22 cellular contexts compared by ENCODE assay signal in the genomic region with DNA sequence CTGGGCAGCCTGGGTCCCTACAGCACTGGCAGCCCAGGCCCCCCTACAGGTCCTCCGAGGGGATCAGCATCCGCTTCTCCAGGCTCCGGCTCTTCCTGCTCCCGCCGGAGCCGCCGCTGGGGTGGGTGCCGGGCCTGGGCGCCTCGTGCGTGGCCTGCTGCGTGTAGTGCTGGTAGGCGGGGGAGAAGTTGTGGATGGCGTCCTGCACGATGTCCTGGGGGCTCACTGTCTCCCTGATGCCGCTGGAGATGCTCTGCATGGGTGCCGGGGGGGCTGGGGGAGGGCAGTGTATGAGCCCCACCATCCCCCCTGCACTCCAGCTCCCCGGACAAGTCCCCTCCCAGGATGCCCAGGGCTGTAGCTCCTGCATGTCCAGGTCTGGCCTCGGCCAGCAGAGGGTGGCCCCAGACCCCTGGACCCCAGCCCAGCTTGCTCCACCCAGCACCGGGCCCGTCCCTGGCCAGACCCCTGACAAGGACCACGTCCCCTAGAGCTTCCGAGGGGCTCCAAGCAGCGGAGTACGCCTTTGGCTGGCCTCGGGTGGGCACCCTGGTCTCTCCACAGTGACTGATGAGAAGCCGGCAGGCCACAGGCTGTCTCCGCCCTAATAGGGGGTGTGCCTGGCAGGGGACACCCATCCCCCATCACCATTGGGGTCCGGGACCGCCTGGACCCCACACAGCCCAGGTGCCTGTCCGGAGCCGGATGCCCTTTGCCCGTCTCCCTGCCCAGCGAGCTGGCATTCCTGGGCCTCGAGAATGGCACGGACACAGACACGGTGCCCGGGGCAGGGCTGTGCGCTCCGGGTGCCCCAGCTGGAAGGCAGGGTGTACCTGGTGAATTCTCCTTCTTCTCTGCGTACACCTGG. TPM values are rescaled to one million over a fixed set of nuclear protein-coding genes. Genes with fewer than 3 reads are reported as not detected.
DNase-seq lines count a peak whose midpoint lies in the region; ATAC-seq and TF ChIP-seq lines count a peak whose summit lies in the region.
"Had no signal": no experiment of that assay in that cellular context is flagged by ENCODE, and none has a peak within 500 bp of the region (broad histone marks: within the 10 kb centered on the region; RNA-seq: fewer than 3 reads in every experiment).

No MANE protein-coding gene starts in this region.

- no peak overlapping the region for H2BK12ac ChIP-seq in mesenchymal stem cell (ENCODE audit: low read length in 2 of 2)

- H2BK15ac ChIP-seq in IMR-90 (ENCODE audit: low read depth, low read length) = no peak overlapping the region
- no peak overlapping the region for H2BK15ac ChIP-seq in mesenchymal stem cell (ENCODE audit: low read depth, poor library complexity, severe bottlenecking)

- CTCF ChIA-PET in IMR-90 (lab: Yijun Ruan, JAX) = no interaction called here
- CTCF ChIA-PET in PC-3 (lab: Charles Lee) = no interaction called here
- CTCF ChIA-PET in Caco-2 (lab: Charles Lee) = no interaction called here

- H3K9me3 ChIP-seq in IMR-90 (ENCODE audit: control insufficient read depth, insufficient read depth, low read length) (no peaks in the 10 kb centered on the region), mesenchymal stem cell (ENCODE audit: control insufficient read depth, low read length) (no peaks in the 10 kb centered on the region), PC-3 (ENCODE audit: low read length) (no peaks in the 10 kb centered on the region), Caco-2 (no peaks in the 10 kb centered on the region)

- H4K8ac ChIP-seq in IMR-90 (ENCODE audit: low read depth in 2 of 2, low read length in 2 of 2) (no peak overlapping the region), mesenchymal stem cell (ENCODE audit: low read length) (peak overlapping the region; percentile 14)

- H4K20me1 ChIP-seq in IMR-90 (ENCODE audit: insufficient read depth, low read length) (no peaks in the 10 kb centered on the region; the same call in 1 of the 2 replicates), PC-3 (ENCODE audit: low read length) (no peaks in the 10 kb centered on the region)

- H3K9ac ChIP-seq in IMR-90 (ENCODE audit: low read depth, low read length) (no peak overlapping the region), mesenchymal stem cell (ENCODE audit: low read length) (no peak overlapping the region), PC-3 (ENCODE audit: low read length) (no peak overlapping the region)
- H3K9ac ChIP-seq: KMS-11 had no signal

- H3K4me2 ChIP-seq in IMR-90 (ENCODE audit: low read depth, low read length) (no peak overlapping the region), mesenchymal stem cell (ENCODE audit: low read length, poor library complexity, severe bottlenecking) (no peak overlapping the region), PC-3 (ENCODE audit: low read length) (no peak overlapping the region)
- H3K4me2 ChIP-seq: KMS-11 had no signal

- no peak overlapping the region for H3K27ac Mint-ChIP-seq in Caco-2 (ENCODE audit: unreplicated experiment)

- dilution Hi-C loops in IMR-90 (cut with HindIII; ENCODE audit: low sequenced_read_pairs, unreplicated experiment) = no loop called here

- no peak overlapping the region for H3K23ac ChIP-seq in IMR-90 (ENCODE audit: low read depth, low read length)
- no peak overlapping the region for H3K23ac ChIP-seq in mesenchymal stem cell (ENCODE audit: low read length in 2 of 2)

- 89% methylated on average over 8 of the region's 41 CpGs; no CpG with 5 or more reads in 1 of the 2 experiments for WGBS in IMR-90 (ENCODE audit: extremely low coverage in 2 of 2, insufficient read length in 1 of 2), 2 experiments
- WGBS in mesenchymal stem cell = 92% methylated on average over 32 of the region's 41 CpGs

- H3K18ac ChIP-seq in IMR-90 (ENCODE audit: low read depth, low read length) (no peak overlapping the region), mesenchymal stem cell (ENCODE audit: low read depth in 1 of 2, low read length in 2 of 2) (no peak overlapping the region)

- no peak overlapping the region for H3K56ac ChIP-seq in IMR-90 (ENCODE audit: extremely low read depth, insufficient read depth, low read length)

- H3K27ac ChIP-seq in IMR-90 (ENCODE audit: insufficient read depth, low read length) = no peak overlapping the region
- H3K27ac ChIP-seq in mesenchymal stem cell (ENCODE audit: low read length, poor library complexity, severe bottlenecking) = no peak overlapping the region
- H3K27ac ChIP-seq in PC-3 (ENCODE audit: low read length) = no peak overlapping the region
- H3K27ac ChIP-seq: 22Rv1, KMS-11, SK-N-MC had no signal

- no peaks in the 10 kb centered on the region for H3K79me2 ChIP-seq in PC-3 (ENCODE audit: low read length)

- H3K4ac ChIP-seq in IMR-90 (ENCODE audit: low read depth, low read length) (no peak overlapping the region), mesenchymal stem cell (ENCODE audit: low read depth in 1 of 2, low read length in 2 of 2) (no peak overlapping the region)

- no peaks in the 10 kb centered on the region; the same call in 1 of the 2 replicates for H3K9me1 ChIP-seq in IMR-90 (ENCODE audit: insufficient read depth, low read length)

- H2AK5ac ChIP-seq in IMR-90 (ENCODE audit: low read depth, low read length) (no peak overlapping the region), mesenchymal stem cell (ENCODE audit: low read length, severe bottlenecking) (no peak overlapping the region)

- BruUV-seq in IMR-90 (replicated peaks; lab: Mats Ljungman, UMichigan) (no TSS peak), PC-3 (replicated peaks; lab: Mats Ljungman, UMichigan) (no TSS peak), Caco-2 (replicated peaks; lab: Mats Ljungman, UMichigan) (no TSS peak)

- ATAC-seq in left ventricle myocardium superior = no peak
- ATAC-seq in Right ventricle myocardium superior (ENCODE audit: poor library complexity) = no peak
- no peak for ATAC-seq in IMR-90 (ENCODE audit: low read depth)
- no peak for ATAC-seq in PC-3
- ATAC-seq: Panc1 had no signal

- H2BK20ac ChIP-seq in IMR-90 (ENCODE audit: low read depth, low read length) = no peak overlapping the region

- H3K79me1 ChIP-seq in IMR-90 (ENCODE audit: low read depth in 1 of 2, low read length in 2 of 2) (peaks cover 0 to 12% of the 10 kb centered on the region in 2 experiments; a peak in 1 of 4 replicates), mesenchymal stem cell (replicated peaks; ENCODE audit: low read length, poor library complexity, severe bottlenecking) (no peaks in the 10 kb centered on the region)

- no peak overlapping the region for H2AK9ac ChIP-seq in IMR-90 (replicated peaks; ENCODE audit: low read depth, low read length, poor library complexity)

- H3K27me3 ChIP-seq in IMR-90 (ENCODE audit: control insufficient read depth, insufficient read depth, low read length) = no peaks in the 10 kb centered on the region
- no peaks in the 10 kb centered on the region for H3K27me3 ChIP-seq in mesenchymal stem cell (ENCODE audit: control insufficient read depth in 1 of 2, insufficient read depth in 1 of 2, low read length in 2 of 2)
- no peaks in the 10 kb centered on the region for H3K27me3 ChIP-seq in PC-3 (ENCODE audit: low read length)
- H3K27me3 ChIP-seq in Caco-2 (replicated peaks; ENCODE audit: control insufficient read depth, insufficient read depth, low read length) = no peaks in the 10 kb centered on the region

- no peaks in the 10 kb centered on the region for H3F3A ChIP-seq in PC-3 (ENCODE audit: low read length, unreplicated experiment)

- no peaks in the 10 kb centered on the region for H3K9me3 Mint-ChIP-seq in Caco-2 (ENCODE audit: unreplicated experiment)

- H3K4me3 Mint-ChIP-seq in Caco-2 (ENCODE audit: unreplicated experiment) = no peak overlapping the region
- H3K4me3 Mint-ChIP-seq: CD4-positive, alpha-beta memory T cell had no signal

- intact Hi-C loops in left ventricle myocardium superior (cut with micrococcal nuclease) (no loop called here), Right ventricle myocardium superior (cut with DNase I) (no loop called here), IMR-90 (cut with micrococcal nuclease) (no loop called here), PC-3 (cut with micrococcal nuclease) (no loop called here), Caco-2 (cut with micrococcal nuclease; ENCODE audit: unreplicated experiment) (no loop called here)

- no peaks in the 10 kb centered on the region for H3K9me2 ChIP-seq in PC-3 (replicated peaks; ENCODE audit: low read length)

- in situ Hi-C loops in IMR-90 (cut with MboI; ENCODE audit: low sequenced_read_pairs) = no loop called here

- no peak overlapping the region for H3K14ac ChIP-seq in IMR-90 (replicated peaks; ENCODE audit: low read depth, low read length)
- H3K14ac ChIP-seq in mesenchymal stem cell (ENCODE audit: low read length in 2 of 2) = no peak overlapping the region

- no peak for TF ChIP-seq CTCF in IMR-90 (conservative IDR thresholded peaks at IDR 0.05; ENCODE audit: low read depth, low read length)
- no peak for TF ChIP-seq CTCF in PC-3 (conservative IDR thresholded peaks at IDR 0.05; ENCODE audit: low read depth, low read length)
- no peak for TF ChIP-seq CTCF in Caco-2 (IDR thresholded peaks at IDR 0.05; ENCODE audit: insufficient read depth in 1 of 2, low read depth in 1 of 2, low read length in 1 of 2, severe bottlenecking in 1 of 2, unreplicated experiment in 1 of 2)

- H4K91ac ChIP-seq in IMR-90 (ENCODE audit: insufficient read depth, low read depth, low read length) (no peak overlapping the region), mesenchymal stem cell (ENCODE audit: low read length) (no peak overlapping the region)

- H3K36me3 Mint-ChIP-seq in Caco-2 (ENCODE audit: insufficient read depth, unreplicated experiment) = peaks cover 57% of the 10 kb centered on the region

- no peak for TF ChIP-seq RAD21 in IMR-90 (IDR thresholded peaks at IDR 0.05; ENCODE audit: low read length)

- H2BK5ac ChIP-seq in IMR-90 (ENCODE audit: low read depth, low read length, poor library complexity, severe bottlenecking) = no peak overlapping the region
- H2BK5ac ChIP-seq in mesenchymal stem cell (ENCODE audit: low read depth, low read length, poor library complexity, severe bottlenecking) = no peak overlapping the region

- H3K4me1 ChIP-seq in IMR-90 (ENCODE audit: control insufficient read depth, insufficient read depth, low read length) (no peaks in the 10 kb centered on the region), mesenchymal stem cell (ENCODE audit: control insufficient read depth, insufficient read depth, low read depth, low read length) (no peaks in the 10 kb centered on the region), PC-3 (ENCODE audit: insufficient read depth, low read length) (no peaks in the 10 kb centered on the region), Caco-2 (no peaks in the 10 kb centered on the region)

- H3K27me3 Mint-ChIP-seq in Caco-2 (ENCODE audit: insufficient read depth, unreplicated experiment) = no peaks in the 10 kb centered on the region
- H3K27me3 Mint-ChIP-seq: CD4-positive, alpha-beta memory T cell had no signal

- H4K5ac ChIP-seq in IMR-90 (ENCODE audit: low read depth, low read length) = no peak overlapping the region

- H2AFZ ChIP-seq in IMR-90 (replicated peaks; ENCODE audit: low read length, poor library complexity) (no peak overlapping the region), mesenchymal stem cell (ENCODE audit: low read depth, low read length) (no peak overlapping the region), PC-3 (ENCODE audit: low read length) (no peak overlapping the region)

- POLR2A ChIA-PET in IMR-90 (lab: Charles Lee; ENCODE audit: unreplicated experiment) (no interaction called here), PC-3 (lab: Charles Lee; ENCODE audit: unreplicated experiment) (interaction anchor here (1.0 kb wide), 1 partner anchor 8 kb away, joined by 3 read pairs; no protein-coding TSS in a partner anchor), Caco-2 (lab: Charles Lee) (no interaction called here)

- peaks cover 24% of the 10 kb centered on the region for H3K36me3 ChIP-seq in IMR-90 (ENCODE audit: control insufficient read depth, insufficient read depth, low read length)
- H3K36me3 ChIP-seq in mesenchymal stem cell (ENCODE audit: control insufficient read depth in 1 of 2, insufficient read depth in 2 of 2, low read depth in 1 of 2, low read length in 2 of 2) = peaks cover 2 to 87% of the 10 kb centered on the region in 2 experiments
- no peaks in the 10 kb centered on the region for H3K36me3 ChIP-seq in PC-3 (ENCODE audit: low read depth, low read length)
- peaks cover 2% of the 10 kb centered on the region; the same call in 1 of the 2 replicates for H3K36me3 ChIP-seq in Caco-2 (ENCODE audit: control insufficient read depth, insufficient read depth, low read length)

- no peaks in the 10 kb centered on the region for H3K4me1 Mint-ChIP-seq in Caco-2 (ENCODE audit: low read depth, unreplicated experiment)

- H2BK120ac ChIP-seq in IMR-90 (ENCODE audit: low read depth, low read length) (no peak overlapping the region), mesenchymal stem cell (ENCODE audit: low read depth, low read length) (no peak overlapping the region)

- H3K4me3 ChIP-seq in IMR-90 (ENCODE audit: insufficient read depth, low read depth, low read length) (no peak overlapping the region), mesenchymal stem cell (ENCODE audit: insufficient read depth in 1 of 2, low read depth in 1 of 2, low read length in 2 of 2) (no peak overlapping the region), PC-3 (ENCODE audit: low read length) (no peak overlapping the region), Caco-2 (ENCODE audit: low read depth, low read length) (no peak overlapping the region)
- H3K4me3 ChIP-seq: SK-N-MC had no signal

- peak; percentile 61 for TF ChIP-seq POLR2A in IMR-90 (IDR thresholded peaks at IDR 0.05; ENCODE audit: low read depth, low read length)

- DNase-seq in left ventricle myocardium superior (peak; percentile 28), Right ventricle myocardium superior (no peak), IMR-90 (no peak), mesenchymal stem cell (peak; percentile 10), PC-3 (no peak), superior temporal gyrus (ENCODE audit: extremely low spot score) (no peak), Caco-2 (no peak)
- DNase-seq: ACHN; CD4-positive, alpha-beta memory T cell; DMS79 treated with DMSO at 0.1 percent for 48 hours; H7; MM.1S; NCI-H1694; NCI-H2029 treated with DMSO at 0.1 percent for 48 hours; NCI-H446 treated with DMSO at 0.1 percent for 48 hours; NCI-H526; NCI-H82; SIG-M5 had no signal

RNA-seq across cellular contexts. Expression of gene TMEM184A, which starts 8.9 kb away (rescaled TPM):
- total RNA-seq in left ventricle myocardium superior = 0.22 TPM
- total RNA-seq in Right ventricle myocardium superior = 0.30 TPM
- total RNA-seq in IMR-90 (2012; rRNA removed) = 0.28 and 0.36 TPM in 2 replicates
- 1.9 TPM in 2 replicates for polyA plus RNA-seq in IMR-90 (2012; rRNA removed)
- 0.74 and 1.2 TPM in 2 replicates for polyA plus RNA-seq in IMR-90 (2012; cell fraction: cytosol; rRNA removed)
- 4.1 and 11.5 TPM in 2 replicates for polyA plus RNA-seq in IMR-90 (2012; cell fraction: nucleus; rRNA removed; ENCODE audit: low replicate concordance)
- polyA plus RNA-seq in mesenchymal stem cell (2013, experiment 1 of 2) = 0.39 TPM
- 0.45 TPM for polyA plus RNA-seq in mesenchymal stem cell (2013, experiment 2 of 2)
- total RNA-seq in PC-3 (2014; rRNA removed) = 23.1 and 31.3 TPM in 2 replicates
- total RNA-seq in Caco-2 (2022) = 16.5 and 22.0 TPM in 2 replicates
- total RNA-seq: CD4-positive, alpha-beta memory T cell had no signal
- polyA plus RNA-seq: CD4-positive, alpha-beta memory T cell had no signal

RNA-seq across cellular contexts. Expression of gene MAFK, which starts 16.6 kb away (rescaled TPM):
- total RNA-seq in left ventricle myocardium superior = 47.2 TPM
- total RNA-seq in Right ventricle myocardium superior = 59.4 TPM
- 16.4 and 19.2 TPM in 2 replicates for total RNA-seq in IMR-90 (2012; rRNA removed)
- polyA plus RNA-seq in IMR-90 (2012; rRNA removed) = 27.1 and 27.9 TPM in 2 replicates
- polyA plus RNA-seq in IMR-90 (2012; cell fraction: cytosol; rRNA removed) = 9.3 and 16.3 TPM in 2 replicates
- 216 and 262 TPM in 2 replicates for polyA plus RNA-seq in IMR-90 (2012; cell fraction: nucleus; rRNA removed; ENCODE audit: low replicate concordance)
- 12.8 TPM for polyA plus RNA-seq in mesenchymal stem cell (2013, experiment 1 of 2)
- 12.8 TPM for polyA plus RNA-seq in mesenchymal stem cell (2013, experiment 2 of 2)
- total RNA-seq in PC-3 (2014; rRNA removed) = 61.6 and 83.3 TPM in 2 replicates
- 30.0 and 33.3 TPM in 2 replicates for total RNA-seq in Caco-2 (2022)

RNA-seq across cellular contexts. Expression of gene PSMG3, which starts 22.7 kb away (rescaled TPM):
- total RNA-seq in left ventricle myocardium superior (11.8 TPM), Right ventricle myocardium superior (12.1 TPM), IMR-90 (2012; rRNA removed) (30.6 and 37.3 TPM in 2 replicates), PC-3 (2014; rRNA removed) (133 and 171 TPM in 2 replicates), Caco-2 (2022) (35.1 and 38.1 TPM in 2 replicates)
- polyA plus RNA-seq in IMR-90 (2012; rRNA removed) = 52.5 and 54.1 TPM in 2 replicates
- 44.0 and 63.2 TPM in 2 replicates for polyA plus RNA-seq in IMR-90 (2012; cell fraction: cytosol; rRNA removed)
- 74.3 and 81.9 TPM in 2 replicates for polyA plus RNA-seq in IMR-90 (2012; cell fraction: nucleus; rRNA removed; ENCODE audit: low replicate concordance)
- 7.3 TPM for polyA plus RNA-seq in mesenchymal stem cell (2013, experiment 1 of 2)
- 8.7 TPM for polyA plus RNA-seq in mesenchymal stem cell (2013, experiment 2 of 2)

RNA-seq across cellular contexts. Expression of gene INTS1, which starts 43.0 kb away (rescaled TPM):
- total RNA-seq in left ventricle myocardium superior = 32.0 TPM
- 29.2 TPM for total RNA-seq in Right ventricle myocardium superior
- total RNA-seq in IMR-90 (2012; rRNA removed) = 9.3 and 10.0 TPM in 2 replicates
- polyA plus RNA-seq in IMR-90 (2012; rRNA removed) = 40.1 and 47.1 TPM in 2 replicates
- polyA plus RNA-seq in IMR-90 (2012; cell fraction: cytosol; rRNA removed) = 32.2 and 35.8 TPM in 2 replicates
- 80.3 and 296 TPM in 2 replicates for polyA plus RNA-seq in IMR-90 (2012; cell fraction: nucleus; rRNA removed; ENCODE audit: low replicate concordance)
- polyA plus RNA-seq in mesenchymal stem cell (2013, experiment 1 of 2) = 23.4 TPM
- polyA plus RNA-seq in mesenchymal stem cell (2013, experiment 2 of 2) = 22.7 TPM
- total RNA-seq in PC-3 (2014; rRNA removed) = 62.9 and 92.6 TPM in 2 replicates
- 122 and 124 TPM in 2 replicates for total RNA-seq in Caco-2 (2022)

Comparison
In these comparisons a context has a peak if more than half of its experiments do, and no peak if none do; other contexts are left out.
1. DNase-seq: peak in left ventricle myocardium superior (single experiment) and mesenchymal stem cell (single experiment); none in Right ventricle myocardium superior (single experiment), IMR-90 (single experiment), PC-3 (single experiment), superior temporal gyrus (single experiment) and Caco-2 (0 of 2).
2. RNA of gene TMEM184A, which starts 8.9 kb away (total RNA-seq): 23.1 to 31.3 TPM in PC-3 and 16.5 to 22.0 TPM in Caco-2; 0.28 to 0.36 TPM in IMR-90, 0.30 TPM in Right ventricle myocardium superior (single experiment) and 0.22 TPM in left ventricle myocardium superior (single experiment); every median in the first group is over 10 times any median in the second.